26 cellular contexts compared by ENCODE assay signal in genomic region chr13:73842621-73843020, GRCh38.
"Had no signal": no experiment of that assay in that cellular context is flagged by ENCODE, and none has a peak within 500 bp of the region (broad histone marks: within the 10 kb centered on the region; RNA-seq: fewer than 3 reads in every experiment).

No MANE protein-coding gene starts in this region.

- DNase-seq: activated CD4-positive, alpha-beta T cell treated with anti-CD3 and anti-CD28 coated beads for 48 hours; activated CD4-positive, alpha-beta T cell treated with anti-CD3 and anti-CD28 coated beads, Interleukin-2, amount 50 U/mL, for 48 hours; activated CD8-positive, alpha-beta memory T cell treated with anti-CD3 and anti-CD28 coated beads for 24 hours; activated effector memory CD4-positive, alpha-beta T cell treated with anti-CD3 and anti-CD28 coated beads, Interleukin-2, amount 50 U/mL, for 16 hours; activated naive CD4-positive, alpha-beta T cell treated with anti-CD3 and anti-CD28 coated beads, Interleukin-2, amount 10 ng/mL, durations not matched to agents 7 days and 5 days; activated naive CD8-positive, alpha-beta T cell treated with anti-CD3 and anti-CD28 coated beads, Interleukin-2, amount 10 ng/mL, durations not matched to agents 7 days and 5 days; effector memory CD8-positive, alpha-beta T cell; foreskin keratinocyte; heart right ventricle; kidney glomerular epithelial cell; left lung; lower lobe of right lung; mesendoderm; right lobe of liver; small intestine; stimulated activated CD4-positive, alpha-beta T cell treated with anti-CD3 and anti-CD28 coated beads, Interleukin-1b, Interleukin-23, amount 100 ng/mL, for 48 hours; stimulated activated CD4-positive, alpha-beta T cell treated with anti-CD3 and anti-CD28 coated beads, Interleukin-4, amount 100 ng/mL, for 4 hours; stimulated activated CD8-positive, alpha-beta memory T cell treated with anti-CD3 and anti-CD28 coated beads, Interleukin-4, amount 100 ng/mL, for 48 hours; stimulated activated naive CD8-positive, alpha-beta T cell treated with anti-CD3 and anti-CD28 coated beads, Interleukin-15, amount 100 ng/mL, for 72 hours; substantia nigra; uterus had no signal

- ATAC-seq: activated CD4-positive, CD25-positive, alpha-beta regulatory T cell treated with anti-CD3 and anti-CD28 coated beads, Interleukin-2, amount 50 U/mL, for 24 hours; effector memory CD8-positive, alpha-beta T cell; foreskin keratinocyte; heart right ventricle; left lung; lower lobe of right lung; right lobe of liver; stimulated activated memory B cell treated with anti-CD40 and anti-IgM and Interleukin-4, amounts not matched to agents 10 μg/mL and 1 μg/mL and 100 μg/mL, for 72 hours; stimulated activated naive CD8-positive, alpha-beta T cell treated with anti-CD3 and anti-CD28 coated beads, Interleukin-15, amount 100 ng/mL, for 72 hours had no signal

- H3K4me1 ChIP-seq: ascending aorta, breast epithelium, foreskin keratinocyte, left lung, lower lobe of right lung, right lobe of liver, uterus had no signal

- H3K27me3 ChIP-seq: ascending aorta, breast epithelium, foreskin keratinocyte, heart right ventricle, left lung, right lobe of liver, uterus had no signal

- H3K9me3 ChIP-seq: ascending aorta, breast epithelium, heart right ventricle, left lung, lower lobe of right lung, right lobe of liver, uterus had no signal

- H3K27ac ChIP-seq: ascending aorta, breast epithelium, foreskin keratinocyte, heart right ventricle, left lung, lower lobe of right lung, right lobe of liver, uterus, VCaP had no signal

- H3K36me3 ChIP-seq: breast epithelium, left lung, lower lobe of right lung, uterus had no signal

- H3K4me3 ChIP-seq: ascending aorta, breast epithelium, heart right ventricle, left lung, lower lobe of right lung, right lobe of liver, uterus had no signal
